In genomic region chr5:111574316-111574715, GRCh38 we compare ENCODE assay signal across 21 cellular contexts.
"Had no signal": no experiment of that assay in that cellular context is flagged by ENCODE, and none has a peak within 500 bp of the region (broad histone marks: within the 10 kb centered on the region; RNA-seq: fewer than 3 reads in every experiment).

No MANE protein-coding gene starts in this region.

- H3K9ac ChIP-seq: parathyroid adenoma had no signal

- H3K4me3 ChIP-seq: upper lobe of left lung had no signal

- H3K27me3 ChIP-seq: upper lobe of left lung had no signal

- H2AFZ ChIP-seq: parathyroid adenoma had no signal

- H3K79me2 ChIP-seq: parathyroid adenoma had no signal

- DNase-seq: activated B cell treated with CpG ODN at 0.5 μM for 24 hours; activated CD4-positive, alpha-beta memory T cell treated with anti-CD3 and anti-CD28 coated beads for 36 hours; activated CD4-positive, alpha-beta T cell treated with anti-CD3 and anti-CD28 coated beads for 4 hours; activated naive CD4-positive, alpha-beta T cell treated with Interleukin-2 at 50 U/mL for 16 hours; activated naive CD8-positive, alpha-beta T cell treated with anti-CD3 and anti-CD28 coated beads for 36 hours; activated T-cell treated with anti-CD3 and anti-CD28 coated beads, Interleukin-2, amount 50 U/mL, for 48 hours; amniotic stem cell; cerebellar nuclear complex; erythroblast; hypothalamus; islet precursor cell; left colon; nephron progenitor cell; nucleus accumbens; right cardiac atrium; stimulated activated CD4-positive, alpha-beta T cell treated with anti-CD3 and anti-CD28 coated beads, Interleukin-12 subunit alpha, Interleukin-12 subunit beta, amount 100 ng/mL, for 4 hours; stimulated activated CD4-positive, alpha-beta T cell treated with anti-CD3 and anti-CD28 coated beads, Interleukin-4, amount 100 ng/mL, for 4 hours; stimulated activated naive CD8-positive, alpha-beta T cell treated with anti-CD3 and anti-CD28 coated beads, Interleukin-15, Interleukin-2, amounts not matched to agents 100 U/mL and 50 U/mL, for 24 hours; T-helper 1 cell; upper lobe of left lung had no signal

- H3K36me3 ChIP-seq: upper lobe of left lung had no signal

- H3K9me3 ChIP-seq: upper lobe of left lung had no signal

- H3K27ac ChIP-seq: parathyroid adenoma, upper lobe of left lung had no signal

- H3K4me1 ChIP-seq: parathyroid adenoma, upper lobe of left lung had no signal
